2 cellular contexts compared by ENCODE assay signal in the genomic region with DNA sequence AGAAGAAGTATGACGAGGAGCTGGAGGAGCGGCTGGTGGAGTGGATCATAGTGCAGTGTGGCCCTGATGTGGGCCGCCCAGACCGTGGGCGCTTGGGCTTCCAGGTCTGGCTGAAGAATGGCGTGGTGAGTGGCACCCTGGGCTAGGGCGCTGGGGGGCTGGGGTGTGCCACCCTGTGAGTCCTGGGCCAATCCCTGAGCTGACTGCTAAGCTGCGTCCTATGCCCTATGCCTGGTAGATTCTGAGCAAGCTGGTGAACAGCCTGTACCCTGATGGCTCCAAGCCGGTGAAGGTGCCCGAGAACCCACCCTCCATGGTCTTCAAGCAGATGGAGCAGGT.
TF ChIP-seq lines count a peak whose summit lies in the region.

No MANE protein-coding gene starts in this region.

TF ChIP-seq in SK-N-SH, 30 proteins besides CTCF, POLR2A, EP300 and RAD21:
- TF ChIP-seq SIN3A (IDR thresholded peaks at IDR 0.05; ENCODE audit: borderline replicate concordance, low read depth, low read length) (no peak), TAF1 (IDR thresholded peaks at IDR 0.05; ENCODE audit: borderline replicate concordance, low read depth, low read length) (no peak), TEAD4 (IDR thresholded peaks at IDR 0.05; ENCODE audit: borderline replicate concordance, insufficient read depth) (no peak), TCF12 (IDR thresholded peaks at IDR 0.05) (no peak), FOXJ3 (CRISPR knock-in tag; IDR thresholded peaks at IDR 0.05) (no peak)
TF ChIP-seq in SK-N-SH: peak in this region for 0.

TF ChIP-seq in SK-N-SH treated with all-trans-retinoic acid at 6 μM for 48 hours, 23 proteins besides CTCF, POLR2A, EP300 and RAD21 (continued from another document):
- no peak for TF ChIP-seq TOX (CRISPR knock-in tag; IDR thresholded peaks at IDR 0.05; ENCODE audit: borderline replicate concordance)
- TF ChIP-seq, protein P1, sequence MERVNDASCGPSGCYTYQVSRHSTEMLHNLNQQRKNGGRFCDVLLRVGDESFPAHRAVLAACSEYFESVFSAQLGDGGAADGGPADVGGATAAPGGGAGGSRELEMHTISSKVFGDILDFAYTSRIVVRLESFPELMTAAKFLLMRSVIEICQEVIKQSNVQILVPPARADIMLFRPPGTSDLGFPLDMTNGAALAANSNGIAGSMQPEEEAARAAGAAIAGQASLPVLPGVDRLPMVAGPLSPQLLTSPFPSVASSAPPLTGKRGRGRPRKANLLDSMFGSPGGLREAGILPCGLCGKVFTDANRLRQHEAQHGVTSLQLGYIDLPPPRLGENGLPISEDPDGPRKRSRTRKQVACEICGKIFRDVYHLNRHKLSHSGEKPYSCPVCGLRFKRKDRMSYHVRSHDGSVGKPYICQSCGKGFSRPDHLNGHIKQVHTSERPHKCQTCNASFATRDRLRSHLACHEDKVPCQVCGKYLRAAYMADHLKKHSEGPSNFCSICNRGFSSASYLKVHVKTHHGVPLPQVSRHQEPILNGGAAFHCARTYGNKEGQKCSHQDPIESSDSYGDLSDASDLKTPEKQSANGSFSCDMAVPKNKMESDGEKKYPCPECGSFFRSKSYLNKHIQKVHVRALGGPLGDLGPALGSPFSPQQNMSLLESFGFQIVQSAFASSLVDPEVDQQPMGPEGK (CRISPR knock-in tag; IDR thresholded peaks at IDR 0.05; ENCODE audit: borderline replicate concordance) = no peak
- TF ChIP-seq ZNF70 (CRISPR knock-in tag; IDR thresholded peaks at IDR 0.05) = no peak
- no peak for TF ChIP-seq SNAI2 (CRISPR knock-in tag; IDR thresholded peaks at IDR 0.05)
- TF ChIP-seq ZC3H10 (CRISPR knock-in tag; IDR thresholded peaks at IDR 0.05) = no peak
- TF ChIP-seq ESRRG (CRISPR knock-in tag; IDR thresholded peaks at IDR 0.05) = no peak
- TF ChIP-seq ISL1 (CRISPR knock-in tag; IDR thresholded peaks at IDR 0.05) = no peak
- no peak for TF ChIP-seq CSDC2 (CRISPR knock-in tag; IDR thresholded peaks at IDR 0.05)
- no peak for TF ChIP-seq GLIS3 (CRISPR knock-in tag; IDR thresholded peaks at IDR 0.05)
- no peak for TF ChIP-seq CSRNP3 (CRISPR knock-in tag; IDR thresholded peaks at IDR 0.05)
- no peak for TF ChIP-seq OSR1 (CRISPR knock-in tag; IDR thresholded peaks at IDR 0.05)
